In the genomic region with DNA sequence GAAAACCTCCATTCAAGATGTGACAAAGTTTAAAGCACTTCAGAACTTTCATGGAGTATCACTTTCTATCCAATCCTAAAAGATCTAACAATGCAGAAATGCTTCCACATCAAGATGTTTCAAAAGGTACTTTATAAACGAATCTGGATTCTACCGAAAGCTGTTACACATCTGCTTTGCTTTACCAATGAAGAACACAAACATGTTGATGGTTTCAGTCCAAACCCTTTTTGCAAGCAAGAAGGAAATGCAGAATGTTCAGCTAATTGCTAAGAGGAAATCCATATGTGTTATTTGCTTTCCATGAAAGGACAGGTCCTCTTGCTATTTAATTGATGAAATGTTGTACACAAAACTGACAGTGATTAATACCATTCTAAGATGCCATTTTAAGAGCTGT, we compare ENCODE assay signal across 23 cellular contexts.
"Had no signal": no experiment of that assay in that cellular context is flagged by ENCODE, and none has a peak within 500 bp of the region (broad histone marks: within the 10 kb centered on the region; RNA-seq: fewer than 3 reads in every experiment).

No MANE protein-coding gene starts in this region.

- H3K27me3 Mint-ChIP-seq: activated naive CD4-positive, alpha-beta T cell treated with anti-CD3 and anti-CD28 coated beads, Interleukin-2, amount 10 ng/mL, durations not matched to agents 7 days and 5 days had no signal

- ATAC-seq: activated CD4-positive, CD25-positive, alpha-beta regulatory T cell treated with anti-CD3 and anti-CD28 coated beads, Interleukin-2, amount 50 U/mL, for 24 hours; activated CD8-positive, alpha-beta T cell treated with anti-CD3 and anti-CD28 coated beads for 36 hours; activated T-cell treated with anti-CD3 and anti-CD28 coated beads, Interleukin-2, amount 50 U/mL, for 72 hours had no signal

- H3K36me3 Mint-ChIP-seq: activated naive CD4-positive, alpha-beta T cell treated with anti-CD3 and anti-CD28 coated beads, Interleukin-2, amount 10 ng/mL, durations not matched to agents 7 days and 5 days; activated naive CD8-positive, alpha-beta T cell treated with anti-CD3 and anti-CD28 coated beads for 36 hours had no signal

- DNase-seq: activated CD4-positive, alpha-beta T cell treated with anti-CD3 and anti-CD28 coated beads for 4 hours; activated CD8-positive, alpha-beta memory T cell treated with anti-CD3 and anti-CD28 coated beads, Interleukin-2, amount 50 U/mL, for 4 hours; activated CD8-positive, alpha-beta T cell treated with anti-CD3 and anti-CD28 coated beads for 36 hours; activated gamma-delta T cell treated with Interleukin-2 at 50 U/mL for 16 hours; activated naive CD4-positive, alpha-beta T cell treated with anti-CD3 and anti-CD28 coated beads, Interleukin-2, amount 10 ng/mL, durations not matched to agents 7 days and 5 days; activated naive CD8-positive, alpha-beta T cell treated with anti-CD3 and anti-CD28 coated beads for 36 hours; activated T-cell treated with anti-CD3 and anti-CD28 coated beads, Interleukin-2, amount 50 U/mL, for 72 hours; adrenal gland; anterior cingulate cortex; caudate nucleus; Karpas-422; MM.1S; NCI-H1105; NCI-H1436; NCI-H1694 treated with DMSO at 0.1 percent for 48 hours; NCI-H2081; NCI-H2171; NCI-H2227 treated with DMSO at 0.1 percent for 48 hours; NCI-H446 treated with DMSO at 0.1 percent for 48 hours; NCI-H526 treated with DMSO at 0.1 percent for 48 hours; T-helper 1 cell had no signal

- H3K4me1 Mint-ChIP-seq: activated naive CD4-positive, alpha-beta T cell treated with anti-CD3 and anti-CD28 coated beads, Interleukin-2, amount 10 ng/mL, durations not matched to agents 7 days and 5 days; activated naive CD8-positive, alpha-beta T cell treated with anti-CD3 and anti-CD28 coated beads for 36 hours had no signal

- H3K4me3 Mint-ChIP-seq: activated CD8-positive, alpha-beta T cell treated with anti-CD3 and anti-CD28 coated beads for 36 hours; activated naive CD4-positive, alpha-beta T cell treated with anti-CD3 and anti-CD28 coated beads, Interleukin-2, amount 10 ng/mL, durations not matched to agents 7 days and 5 days; activated naive CD8-positive, alpha-beta T cell treated with anti-CD3 and anti-CD28 coated beads for 36 hours; activated T-cell treated with anti-CD3 and anti-CD28 coated beads, Interleukin-2, amount 50 U/mL, for 72 hours had no signal

- H3K27ac Mint-ChIP-seq: activated CD8-positive, alpha-beta T cell treated with anti-CD3 and anti-CD28 coated beads for 36 hours; activated naive CD4-positive, alpha-beta T cell treated with anti-CD3 and anti-CD28 coated beads, Interleukin-2, amount 10 ng/mL, durations not matched to agents 7 days and 5 days; activated naive CD8-positive, alpha-beta T cell treated with anti-CD3 and anti-CD28 coated beads for 36 hours; activated T-cell treated with anti-CD3 and anti-CD28 coated beads, Interleukin-2, amount 50 U/mL, for 72 hours; activated T-helper 2 cell treated with anti-CD3 and anti-CD28 coated beads, Interferon-gamma antibody, Interleukin-2, Interleukin-4, amounts not matched to agents 10 μg/mL and 5 μg/mL and 100 μg/mL, durations not matched to agents 14 hours and 24 hours and 36 hours had no signal

- H3K9me3 Mint-ChIP-seq: activated CD8-positive, alpha-beta T cell treated with anti-CD3 and anti-CD28 coated beads for 36 hours; activated naive CD4-positive, alpha-beta T cell treated with anti-CD3 and anti-CD28 coated beads, Interleukin-2, amount 10 ng/mL, durations not matched to agents 7 days and 5 days; activated T-helper 2 cell treated with anti-CD3 and anti-CD28 coated beads, Interferon-gamma antibody, Interleukin-2, Interleukin-4, amounts not matched to agents 10 μg/mL and 5 μg/mL and 100 μg/mL, durations not matched to agents 14 hours and 24 hours and 36 hours had no signal
